ENCODE assay signal across 25 cellular contexts in the genomic region with DNA sequence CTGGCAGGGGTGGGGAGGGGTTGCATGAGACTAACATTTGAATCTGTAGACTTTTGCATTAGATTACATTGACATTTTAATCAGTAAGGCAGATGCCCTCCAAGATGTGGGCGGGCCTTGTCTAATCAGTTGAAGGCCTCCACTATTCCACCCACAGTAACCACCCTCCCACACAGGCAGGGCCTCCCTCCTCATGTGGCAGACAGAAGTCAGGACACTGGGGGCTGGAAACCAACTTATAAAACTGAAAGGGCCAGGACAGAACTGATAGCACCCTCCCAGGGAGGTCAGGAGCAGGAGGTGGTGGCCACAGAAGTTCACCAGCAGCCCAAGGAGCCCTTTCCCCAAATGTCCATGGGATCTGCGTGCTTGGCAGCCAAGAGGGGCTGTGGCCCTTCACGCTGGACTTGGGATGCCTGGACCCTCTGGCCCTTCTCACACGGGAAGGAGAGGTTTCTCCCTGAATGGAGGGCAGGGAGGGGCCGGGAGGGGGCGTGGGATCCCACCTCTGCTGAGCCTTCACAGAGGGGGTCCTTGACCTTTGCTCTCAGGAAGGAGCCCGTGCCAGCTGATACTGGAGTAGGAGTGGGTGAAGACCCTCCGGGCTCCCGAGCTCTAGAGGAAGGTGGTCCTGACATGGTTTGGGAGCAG. TPM values are rescaled to one million over a fixed set of nuclear protein-coding genes. Genes with fewer than 3 reads are reported as not detected.
DNase-seq lines count a peak whose midpoint lies in the region; ATAC-seq and TF ChIP-seq lines count a peak whose summit lies in the region.
"Had no signal": no experiment of that assay in that cellular context is flagged by ENCODE, and none has a peak within 500 bp of the region (broad histone marks: within the 10 kb centered on the region; RNA-seq: fewer than 3 reads in every experiment).

No MANE protein-coding gene starts in this region.

- no peak overlapping the region for H3K14ac ChIP-seq in trophoblast cell (ENCODE audit: low read length)

- no peak overlapping the region for H4K12ac ChIP-seq in trophoblast cell (ENCODE audit: low read depth, low read length)

- TSS peak; percentile 15 for BruUV-seq in A673 (replicated peaks; lab: Mats Ljungman, UMichigan)

- H3K9me3 Mint-ChIP-seq in CD4-positive, alpha-beta T cell: no peaks in the 10 kb centered on the region
- H3K9me3 Mint-ChIP-seq: activated B cell treated with CpG ODN at 0.5 μM for 24 hours; activated CD8-positive, alpha-beta T cell treated with anti-CD3 and anti-CD28 coated beads for 36 hours; stimulated activated naive B cell treated with anti-CD40 and anti-IgM and Interleukin-4, amounts not matched to agents 10 μg/mL and 1 μg/mL and 100 μg/mL, for 72 hours; T-helper 2 cell treated with Interferon-gamma antibody and Interleukin-4, amounts not matched to agents 5 μg/mL and 100 μg/mL, for 36 hours had no signal

- H3K27ac ChIP-seq in A673 (ENCODE audit: low read depth, low read length, poor library complexity, severe bottlenecking) (no peak overlapping the region), colonic mucosa (no peak overlapping the region), body of pancreas (no peak overlapping the region), trophoblast cell (ENCODE audit: low read depth, low read length) (no peak overlapping the region)
- no peak overlapping the region for H3K27ac ChIP-seq in CD4-positive, alpha-beta T cell (ENCODE audit: low read depth, low read length)
- H3K27ac ChIP-seq: SK-N-MC had no signal

- no peak overlapping the region for H3K4me3 ChIP-seq in A673 (ENCODE audit: low read depth, low read length, poor library complexity, severe bottlenecking)
- no peak overlapping the region for H3K4me3 ChIP-seq in colonic mucosa
- no peak overlapping the region for H3K4me3 ChIP-seq in body of pancreas
- no peak overlapping the region for H3K4me3 ChIP-seq in trophoblast cell (ENCODE audit: low read depth, low read length)
- H3K4me3 ChIP-seq: HAP-1, SK-N-MC had no signal

- DNase-seq in A673 (ENCODE audit: low spot score) (no peak), NCI-H226 (peak; percentile 0), colonic mucosa (peak; percentile 18), NOMO-1 treated with DMSO at 0.1 percent for 48 hours (lab: John Stamatoyannopoulos, UW; ENCODE audit: unreplicated experiment) (no peak), body of pancreas (no peak), trophoblast cell (no peak)
- no peak for DNase-seq in CD4-positive, alpha-beta T cell
- DNase-seq: activated B cell treated with CpG ODN at 0.5 μM for 24 hours; activated gamma-delta T cell; AML-193; EL; Karpas-422; NCI-H1105; small intestine; stimulated activated naive B cell treated with anti-CD40 and anti-IgM and Interleukin-4, amounts not matched to agents 10 μg/mL and 1 μg/mL and 100 μg/mL, for 72 hours had no signal

- H3K79me2 ChIP-seq in trophoblast cell (ENCODE audit: control insufficient read depth, insufficient read depth, low read length, poor library complexity): peaks cover 9% of the 10 kb centered on the region

- CTCF ChIA-PET in A673 (lab: Charles Lee): no interaction called here
- CTCF ChIA-PET in CD4-positive, alpha-beta T cell (lab: Charles Lee): no interaction called here

- peaks cover 15% of the 10 kb centered on the region for H3K79me1 ChIP-seq in trophoblast cell (ENCODE audit: low read length)

- H3K36me3 Mint-ChIP-seq in CD4-positive, alpha-beta T cell (ENCODE audit: low read depth): no peaks in the 10 kb centered on the region

- no peak overlapping the region for H2AK5ac ChIP-seq in trophoblast cell (ENCODE audit: low read length)

- H3K9ac ChIP-seq in colonic mucosa (ENCODE audit: low read depth in 2 of 2, low read length in 2 of 2): no peak overlapping the region
- no peak overlapping the region for H3K9ac ChIP-seq in trophoblast cell (ENCODE audit: low read length)

- H3K27me3 Mint-ChIP-seq in CD4-positive, alpha-beta T cell: peaks cover 19% of the 10 kb centered on the region

- TF ChIP-seq POLR2A in body of pancreas (IDR thresholded peaks at IDR 0.05): no peak

- intact Hi-C loops in A673 (cut with micrococcal nuclease; ENCODE audit: unreplicated experiment) (no loop called here), colonic mucosa (cut with DNase I) (no loop called here), body of pancreas (cut with DNase I) (no loop called here)
- intact Hi-C loops in CD4-positive, alpha-beta T cell (cut with DNase I, micrococcal nuclease): no loop called here

- no peak overlapping the region for H2AFZ ChIP-seq in trophoblast cell (ENCODE audit: insufficient read depth, low read length, poor library complexity)

- no peak overlapping the region for H2BK12ac ChIP-seq in trophoblast cell (ENCODE audit: low read length)

- no peak overlapping the region for H3K4ac ChIP-seq in trophoblast cell (ENCODE audit: low read depth, low read length)

- no peak overlapping the region for H3K4me2 ChIP-seq in trophoblast cell (ENCODE audit: low read length)

- H3K4me1 ChIP-seq in A673 (ENCODE audit: insufficient read depth, low read length, poor library complexity, severe bottlenecking) (peaks cover 13% of the 10 kb centered on the region), colonic mucosa (peaks cover 6% of the 10 kb centered on the region), body of pancreas (peaks cover 37% of the 10 kb centered on the region), trophoblast cell (ENCODE audit: control insufficient read depth in 1 of 2, insufficient read depth in 2 of 2, low read length in 2 of 2) (peaks cover 13 to 20% of the 10 kb centered on the region in 2 experiments)

- ATAC-seq in CD4-positive, alpha-beta T cell (ENCODE audit: poor library complexity): no peak
- ATAC-seq in body of pancreas: no peak
- ATAC-seq: activated CD8-positive, alpha-beta T cell treated with anti-CD3 and anti-CD28 coated beads for 36 hours; stimulated activated naive B cell treated with anti-CD40 and anti-IgM and Interleukin-4, amounts not matched to agents 10 μg/mL and 1 μg/mL and 100 μg/mL, for 72 hours had no signal

- no peak overlapping the region for H3K23ac ChIP-seq in trophoblast cell (ENCODE audit: low read length)

- TF ChIP-seq CTCF in A673 (conservative IDR thresholded peaks at IDR 0.05; ENCODE audit: low read depth, low read length) (no peak), colonic mucosa (IDR thresholded peaks at IDR 0.05) (no peak), body of pancreas (IDR thresholded peaks at IDR 0.05) (no peak)
- TF ChIP-seq CTCF in CD4-positive, alpha-beta T cell (IDR thresholded peaks at IDR 0.05): no peak

- H2BK120ac ChIP-seq in trophoblast cell (ENCODE audit: insufficient read depth, low read length, poor library complexity): no peak overlapping the region

- H3K4me1 Mint-ChIP-seq in CD4-positive, alpha-beta T cell (ENCODE audit: low read depth): no peaks in the 10 kb centered on the region

- no peak overlapping the region for H4K8ac ChIP-seq in trophoblast cell (ENCODE audit: low read depth, low read length)

- POLR2A ChIA-PET in A673 (lab: Charles Lee; ENCODE audit: low non-redundant PET): no interaction called here
- POLR2A ChIA-PET in CD4-positive, alpha-beta T cell (lab: Charles Lee): no interaction called here

- H3K9me3 ChIP-seq in A673 (ENCODE audit: low read depth, low read length, poor library complexity, severe bottlenecking): no peaks in the 10 kb centered on the region
- H3K9me3 ChIP-seq in CD4-positive, alpha-beta T cell (ENCODE audit: control insufficient read depth, low read length): no peaks in the 10 kb centered on the region
- H3K9me3 ChIP-seq in colonic mucosa: no peaks in the 10 kb centered on the region
- H3K9me3 ChIP-seq in body of pancreas: no peaks in the 10 kb centered on the region
- no peaks in the 10 kb centered on the region for H3K9me3 ChIP-seq in trophoblast cell (ENCODE audit: insufficient read depth, low read depth, low read length)
- H3K9me3 ChIP-seq: HAP-1 had no signal

- H3K27ac Mint-ChIP-seq in CD4-positive, alpha-beta T cell: no peak overlapping the region
- H3K27ac Mint-ChIP-seq: activated B cell treated with CpG ODN at 0.5 μM for 24 hours; activated CD8-positive, alpha-beta T cell treated with anti-CD3 and anti-CD28 coated beads for 36 hours; stimulated activated naive B cell treated with anti-CD40 and anti-IgM and Interleukin-4, amounts not matched to agents 10 μg/mL and 1 μg/mL and 100 μg/mL, for 72 hours; T-helper 2 cell treated with Interferon-gamma antibody and Interleukin-4, amounts not matched to agents 5 μg/mL and 100 μg/mL, for 36 hours had no signal

- 57 to 66% methylated on average over 9 of the region's 9 CpGs for WGBS in body of pancreas, 2 donors
- whole genome bisulfite sequencing in trophoblast cell (ENCODE audit: extremely low coverage, insufficient coverage, insufficient read length): no CpG with 5 or more reads among the region's 9 CpGs

- H3K27me3 ChIP-seq in A673 (replicated peaks; ENCODE audit: insufficient read depth, low read depth, low read length, poor library complexity) (no peaks in the 10 kb centered on the region), colonic mucosa (peaks cover 9% of the 10 kb centered on the region), body of pancreas (no peaks in the 10 kb centered on the region), trophoblast cell (ENCODE audit: insufficient read depth, low read length) (no peaks in the 10 kb centered on the region)
- H3K27me3 ChIP-seq in CD4-positive, alpha-beta T cell (ENCODE audit: control insufficient read depth, insufficient read depth, low read length): peaks cover 20% of the 10 kb centered on the region

- H3K4me3 Mint-ChIP-seq in CD4-positive, alpha-beta T cell: peak overlapping the region; percentile 45
- H3K4me3 Mint-ChIP-seq: activated B cell treated with CpG ODN at 0.5 μM for 24 hours; activated CD8-positive, alpha-beta T cell treated with anti-CD3 and anti-CD28 coated beads for 36 hours; stimulated activated naive B cell treated with anti-CD40 and anti-IgM and Interleukin-4, amounts not matched to agents 10 μg/mL and 1 μg/mL and 100 μg/mL, for 72 hours; T-helper 2 cell treated with Interferon-gamma antibody and Interleukin-4, amounts not matched to agents 5 μg/mL and 100 μg/mL, for 36 hours had no signal

- peaks cover 11% of the 10 kb centered on the region for H3K36me3 ChIP-seq in A673 (ENCODE audit: insufficient read depth, low read length, poor library complexity, severe bottlenecking)
- H3K36me3 ChIP-seq in colonic mucosa: no peaks in the 10 kb centered on the region
- H3K36me3 ChIP-seq in body of pancreas (replicated peaks in 1 of 2; ENCODE audit: insufficient read depth in 1 of 2, low read depth in 2 of 2): no peaks in the 10 kb centered on the region
- H3K36me3 ChIP-seq in trophoblast cell (ENCODE audit: control insufficient read depth in 1 of 2, insufficient read depth in 2 of 2, low read length in 2 of 2): peaks cover 4 to 10% of the 10 kb centered on the region in 2 experiments

- H2BK5ac ChIP-seq in trophoblast cell (ENCODE audit: low read depth, low read length, poor library complexity): no peak overlapping the region

- no peak overlapping the region for H4K91ac ChIP-seq in trophoblast cell (ENCODE audit: low read depth, low read length)

- no peak overlapping the region for H3K18ac ChIP-seq in trophoblast cell (ENCODE audit: low read length)

RNA-seq across cellular contexts. Expression of a gene that starts 4.6 kb away (rescaled TPM):
- 75.5 and 108 TPM in 2 replicates for total RNA-seq in A673 (2021)
- total RNA-seq in CD4-positive, alpha-beta T cell: 1 to 10 TPM in 1 of 2 experiments, under 1 TPM in 1; 0.38 to 1.0 TPM
- 100 to 1,000 TPM in 1 of 2 donors, 10 to 100 TPM in 1; 56.5 to 131 TPM for total RNA-seq in colonic mucosa
- 10 to 100 TPM; 38.2 to 54.2 TPM for total RNA-seq in body of pancreas
- polyA plus RNA-seq in trophoblast cell (2013): 37.2 and 37.6 TPM in 2 replicates

RNA-seq across cellular contexts. Expression of a gene that starts 4.9 kb away (rescaled TPM):
- total RNA-seq in A673 (2021): 46.7 and 49.7 TPM in 2 replicates
- total RNA-seq in CD4-positive, alpha-beta T cell: 10 to 100 TPM; 10.8 to 13.3 TPM
- 10 to 100 TPM; 16.0 to 20.4 TPM for total RNA-seq in colonic mucosa
- 10 to 100 TPM in 1 of 2 donors, 1 to 10 TPM in 1; 8.3 to 14.5 TPM for total RNA-seq in body of pancreas
- 32.1 and 36.5 TPM in 2 replicates for polyA plus RNA-seq in trophoblast cell (2013)

RNA-seq across cellular contexts. Expression of a gene that starts 14.5 kb away (rescaled TPM):
- total RNA-seq in A673 (2021) (34.8 and 36.6 TPM in 2 replicates), colonic mucosa (10 to 100 TPM; 43.3 to 81.9 TPM), body of pancreas (10 to 100 TPM; 23.9 to 48.5 TPM)
- 10 to 100 TPM; 56.7 to 57.5 TPM for total RNA-seq in CD4-positive, alpha-beta T cell
- polyA plus RNA-seq in trophoblast cell (2013): 33.1 and 36.5 TPM in 2 replicates

RNA-seq across cellular contexts. Expression of a gene that starts 14.6 kb away (rescaled TPM):
- not detected in 2 replicates for total RNA-seq in A673 (2021)
- total RNA-seq in CD4-positive, alpha-beta T cell: not detected
- under 1 TPM in 1 of 2 donors, not detected in 1; 0.27 TPM for total RNA-seq in colonic mucosa
- total RNA-seq in body of pancreas: not detected
- polyA plus RNA-seq in trophoblast cell (2013): 0.01 TPM in 1 of 2 replicates, not detected in the other
- total RNA-seq: activated B cell treated with CpG ODN at 0.5 μM for 24 hours; activated CD8-positive, alpha-beta T cell treated with anti-CD3 and anti-CD28 coated beads for 36 hours; bronchial epithelial cell; fibroblast of lung; HT-29; osteoblast; renal cortical epithelial cell; temporal lobe had no signal
- polyA plus RNA-seq: fibroblast of lung had no signal

RNA-seq across cellular contexts. Expression of a gene that starts 21.3 kb away (rescaled TPM):
- total RNA-seq in A673 (2021): 55.4 and 58.3 TPM in 2 replicates
- total RNA-seq in CD4-positive, alpha-beta T cell: 10 to 100 TPM; 18.7 to 18.9 TPM
- total RNA-seq in colonic mucosa: 10 to 100 TPM; 47.5 to 71.6 TPM
- total RNA-seq in body of pancreas: 10 to 100 TPM; 13.0 to 25.1 TPM
- 27.8 and 28.9 TPM in 2 replicates for polyA plus RNA-seq in trophoblast cell (2013)

Comparison
In these comparisons a context has a peak if more than half of its experiments do, and no peak if none do; other contexts are left out.
1. DNase-seq: peak in NCI-H226 (single experiment) and colonic mucosa (single experiment); none in A673 (single experiment), CD4-positive, alpha-beta T cell (0 of 10), NOMO-1 treated with DMSO at 0.1 percent for 48 hours (single experiment), body of pancreas (0 of 4) and trophoblast cell (0 of 2).
2. RNA of a gene that starts 4.6 kb away (total RNA-seq): 56.5 to 131 TPM in colonic mucosa, 75.5 to 108 TPM in A673 and 38.2 to 54.2 TPM in body of pancreas; 0.38 to 1.0 TPM in CD4-positive, alpha-beta T cell; every median in the first group is over 10 times any median in the second.